ENCODE assay signal across 23 cellular contexts in genomic region chr14:86973177-86973576, GRCh38.
DNase-seq lines count a peak whose midpoint lies in the region; ATAC-seq and TF ChIP-seq lines count a peak whose summit lies in the region.
"Had no signal": no experiment of that assay in that cellular context is flagged by ENCODE, and none has a peak within 500 bp of the region (broad histone marks: within the 10 kb centered on the region; RNA-seq: fewer than 3 reads in every experiment).

No MANE protein-coding gene starts in this region.

- H3K9me2 ChIP-seq in OCI-LY7 (ENCODE audit: insufficient read depth, low read length) = no peaks in the 10 kb centered on the region

- H3K4me2 ChIP-seq in DND-41 (ENCODE audit: insufficient read depth, low read length) = no peak overlapping the region
- no peak overlapping the region for H3K4me2 ChIP-seq in OCI-LY7 (ENCODE audit: low read length)
- H3K4me2 ChIP-seq: A549, GM23338 had no signal

- H3K4me1 Mint-ChIP-seq in activated CD4-positive, alpha-beta memory T cell treated with anti-CD3 and anti-CD28 coated beads, Interleukin-2, amount 10 ng/mL, durations not matched to agents 7 days and 5 days = no peaks in the 10 kb centered on the region
- H3K4me1 Mint-ChIP-seq in activated CD4-positive, alpha-beta T cell treated with anti-CD3 and anti-CD28 coated beads, Interleukin-2, amount 10 ng/mL, durations not matched to agents 7 days and 5 days = no peaks in the 10 kb centered on the region
- H3K4me1 Mint-ChIP-seq: CD4-positive, alpha-beta memory T cell; GM23338; H9 had no signal

- DNase-seq in DND-41 (peak; percentile 54), Kasumi-1 (lab: John Stamatoyannopoulos, UW) (peak; percentile 59 to 71), OCI-LY7 (ENCODE audit: low spot score) (peak; percentile 1), globus pallidus (ENCODE audit: low spot score) (peak; percentile 4), lower leg skin (ENCODE audit: low spot score in 2 of 2) (no peak), sigmoid colon (no peak)
- DNase-seq in activated CD4-positive, alpha-beta memory T cell treated with anti-CD3 and anti-CD28 coated beads, Interleukin-2, amount 10 ng/mL, durations not matched to agents 7 days and 5 days = no peak
- no peak for DNase-seq in activated CD4-positive, alpha-beta T cell treated with anti-CD3 and anti-CD28 coated beads, Interleukin-2, amount 10 ng/mL, durations not matched to agents 7 days and 5 days
- DNase-seq: 8988T; ACHN; AML-193; C1 segment of cervical spinal cord; Calu3; CD4-positive, alpha-beta memory T cell; COR-L47; DMS153; EL; GDM1; H9 had no signal

- no peaks in the 10 kb centered on the region for H4K20me1 ChIP-seq in DND-41 (ENCODE audit: insufficient read depth, low read length)
- no peaks in the 10 kb centered on the region for H4K20me1 ChIP-seq in OCI-LY7 (ENCODE audit: insufficient read depth, low read length)

- H3K79me2 ChIP-seq in DND-41 (ENCODE audit: insufficient read depth, low read length) (no peaks in the 10 kb centered on the region), OCI-LY7 (ENCODE audit: insufficient read depth, low read depth, low read length) (no peaks in the 10 kb centered on the region)

- H3K27ac ChIP-seq in DND-41 (ENCODE audit: low read length) = peak overlapping the region; percentile 45; the same call in 1 of the 2 replicates
- no peak overlapping the region for H3K27ac ChIP-seq in OCI-LY7 (ENCODE audit: low read depth, low read length, poor library complexity, severe bottlenecking)
- no peak overlapping the region for H3K27ac ChIP-seq in sigmoid colon
- H3K27ac ChIP-seq: A549 had no signal

- BruUV-seq in OCI-LY7 (replicated peaks; lab: Mats Ljungman, UMichigan) = no TSS peak

- peaks cover 20% of the 10 kb centered on the region for H3K4me1 ChIP-seq in DND-41 (ENCODE audit: insufficient read depth, low read length)
- no peaks in the 10 kb centered on the region for H3K4me1 ChIP-seq in OCI-LY7 (ENCODE audit: insufficient read depth, low read length, poor library complexity, severe bottlenecking)
- H3K4me1 ChIP-seq in sigmoid colon = no peaks in the 10 kb centered on the region
- H3K4me1 ChIP-seq: A549 had no signal

- H3K27ac Mint-ChIP-seq in activated CD4-positive, alpha-beta memory T cell treated with anti-CD3 and anti-CD28 coated beads, Interleukin-2, amount 10 ng/mL, durations not matched to agents 7 days and 5 days = no peak overlapping the region
- H3K27ac Mint-ChIP-seq in activated CD4-positive, alpha-beta T cell treated with anti-CD3 and anti-CD28 coated beads, Interleukin-2, amount 10 ng/mL, durations not matched to agents 7 days and 5 days = no peak overlapping the region
- H3K27ac Mint-ChIP-seq: CD4-positive, alpha-beta memory T cell; GM23338; H9 had no signal

- H3K9me3 ChIP-seq in DND-41 (ENCODE audit: insufficient read depth, low read length, severe bottlenecking) (no peaks in the 10 kb centered on the region), OCI-LY7 (ENCODE audit: low read length) (no peaks in the 10 kb centered on the region), sigmoid colon (peaks cover 0 to 9% (median 0%) of the 10 kb centered on the region in 4 donors)
- H3K9me3 ChIP-seq: A549 had no signal

- H3K4me3 Mint-ChIP-seq in activated CD4-positive, alpha-beta memory T cell treated with anti-CD3 and anti-CD28 coated beads, Interleukin-2, amount 10 ng/mL, durations not matched to agents 7 days and 5 days = no peak overlapping the region
- H3K4me3 Mint-ChIP-seq in activated CD4-positive, alpha-beta T cell treated with anti-CD3 and anti-CD28 coated beads, Interleukin-2, amount 10 ng/mL, durations not matched to agents 7 days and 5 days = no peak overlapping the region
- H3K4me3 Mint-ChIP-seq: CD4-positive, alpha-beta memory T cell; GM23338; H9 had no signal

- H3K27me3 ChIP-seq in DND-41 (ENCODE audit: insufficient read depth, low read length, poor library complexity) (no peaks in the 10 kb centered on the region), sigmoid colon (no peaks in the 10 kb centered on the region)

- CTCF ChIA-PET in OCI-LY7 (lab: Charles Lee; ENCODE audit: unreplicated experiment) = no interaction called here
- CTCF ChIA-PET in activated CD4-positive, alpha-beta memory T cell treated with anti-CD3 and anti-CD28 coated beads, Interleukin-2, amount 10 ng/mL, durations not matched to agents 7 days and 5 days (lab: Charles Lee) = no interaction called here
- CTCF ChIA-PET in activated CD4-positive, alpha-beta T cell treated with anti-CD3 and anti-CD28 coated beads, Interleukin-2, amount 10 ng/mL, durations not matched to agents 7 days and 5 days (lab: Charles Lee) = no interaction called here

- H3K4me3 ChIP-seq in DND-41 (ENCODE audit: low read depth in 1 of 2, low read length in 2 of 2) = no peak overlapping the region
- H3K4me3 ChIP-seq in OCI-LY7 (ENCODE audit: low read depth, low read length, poor library complexity, severe bottlenecking) = no peak overlapping the region
- no peak overlapping the region for H3K4me3 ChIP-seq in lower leg skin (ENCODE audit: low read depth, poor library complexity, severe bottlenecking)
- H3K4me3 ChIP-seq in sigmoid colon = no peak overlapping the region
- H3K4me3 ChIP-seq: A549, GM12878, GM23338 had no signal

- H3K27me3 Mint-ChIP-seq in activated CD4-positive, alpha-beta memory T cell treated with anti-CD3 and anti-CD28 coated beads, Interleukin-2, amount 10 ng/mL, durations not matched to agents 7 days and 5 days = no peaks in the 10 kb centered on the region
- H3K27me3 Mint-ChIP-seq in activated CD4-positive, alpha-beta T cell treated with anti-CD3 and anti-CD28 coated beads, Interleukin-2, amount 10 ng/mL, durations not matched to agents 7 days and 5 days = no peaks in the 10 kb centered on the region
- H3K27me3 Mint-ChIP-seq: CD4-positive, alpha-beta memory T cell had no signal

- no peaks in the 10 kb centered on the region for H3K36me3 Mint-ChIP-seq in activated CD4-positive, alpha-beta memory T cell treated with anti-CD3 and anti-CD28 coated beads, Interleukin-2, amount 10 ng/mL, durations not matched to agents 7 days and 5 days (ENCODE audit: low read depth)
- no peaks in the 10 kb centered on the region for H3K36me3 Mint-ChIP-seq in activated CD4-positive, alpha-beta T cell treated with anti-CD3 and anti-CD28 coated beads, Interleukin-2, amount 10 ng/mL, durations not matched to agents 7 days and 5 days (ENCODE audit: low read depth)
- H3K36me3 Mint-ChIP-seq: CD4-positive, alpha-beta memory T cell had no signal

- H2AFZ ChIP-seq in DND-41 (ENCODE audit: low read depth, low read length) (no peak overlapping the region), OCI-LY7 (ENCODE audit: low read length) (no peak overlapping the region; the same call in 1 of the 2 replicates)
- H2AFZ ChIP-seq: GM23338 had no signal

- H3K36me3 ChIP-seq in DND-41 (ENCODE audit: insufficient read depth, low read length) (no peaks in the 10 kb centered on the region), OCI-LY7 (ENCODE audit: insufficient read depth, low read length) (no peaks in the 10 kb centered on the region), sigmoid colon (no peaks in the 10 kb centered on the region)

- TF ChIP-seq POLR2A in lower leg skin (IDR thresholded peaks at IDR 0.05) (no peak), sigmoid colon (IDR thresholded peaks at IDR 0.05) (no peak)

- no peak overlapping the region for H3K9ac ChIP-seq in DND-41 (ENCODE audit: low read depth, low read length)

- intact Hi-C loops in OCI-LY7 (cut with micrococcal nuclease; ENCODE audit: unreplicated experiment) (no loop called here), lower leg skin (cut with DNase I; ENCODE audit: low total_unique reads) (no loop called here), sigmoid colon (cut with DNase I) (no loop called here)

- no peak for TF ChIP-seq CTCF in DND-41 (IDR thresholded peaks at IDR 0.05; ENCODE audit: borderline replicate concordance, extremely low read depth, low read length, poor library complexity, severe bottlenecking)
- no peak for TF ChIP-seq CTCF in OCI-LY7 (conservative IDR thresholded peaks at IDR 0.05; ENCODE audit: low read length)
- no peak for TF ChIP-seq CTCF in lower leg skin (IDR thresholded peaks at IDR 0.05)
- no peak for TF ChIP-seq CTCF in sigmoid colon (IDR thresholded peaks at IDR 0.05)

- H3K9me3 Mint-ChIP-seq in activated CD4-positive, alpha-beta memory T cell treated with anti-CD3 and anti-CD28 coated beads, Interleukin-2, amount 10 ng/mL, durations not matched to agents 7 days and 5 days = peaks cover 13% of the 10 kb centered on the region
- peaks cover 14% of the 10 kb centered on the region for H3K9me3 Mint-ChIP-seq in activated CD4-positive, alpha-beta T cell treated with anti-CD3 and anti-CD28 coated beads, Interleukin-2, amount 10 ng/mL, durations not matched to agents 7 days and 5 days

- WGBS in lower leg skin, 2 donors = 31 to 40% methylated on average over 1 of the region's 1 CpG
- 80 to 83% methylated on average over 1 of the region's 1 CpG for WGBS in sigmoid colon, 2 donors

- ATAC-seq in DND-41 (ENCODE audit: insufficient read depth, low read depth) = peak; percentile 93
- ATAC-seq: A549, GM12878, GM23338, HCT116 had no signal

- TF ChIP-seq EP300 in sigmoid colon (IDR thresholded peaks at IDR 0.05) = no peak

- POLR2A ChIA-PET in OCI-LY7 (lab: Charles Lee) = no interaction called here
- POLR2A ChIA-PET in activated CD4-positive, alpha-beta memory T cell treated with anti-CD3 and anti-CD28 coated beads, Interleukin-2, amount 10 ng/mL, durations not matched to agents 7 days and 5 days (lab: Charles Lee) = no interaction called here
- POLR2A ChIA-PET in activated CD4-positive, alpha-beta T cell treated with anti-CD3 and anti-CD28 coated beads, Interleukin-2, amount 10 ng/mL, durations not matched to agents 7 days and 5 days (lab: Charles Lee) = no interaction called here

Comparison
In these comparisons a context has a peak if more than half of its experiments do, and no peak if none do; other contexts are left out.
1. DNase-seq: peak in DND-41 (single experiment), Kasumi-1 (2 of 2), OCI-LY7 (single experiment) and globus pallidus (single experiment); none in lower leg skin (0 of 2), sigmoid colon (single experiment), activated CD4-positive, alpha-beta memory T cell treated with anti-CD3 and anti-CD28 coated beads, Interleukin-2, amount 10 ng/mL, durations not matched to agents 7 days and 5 days (single experiment) and activated CD4-positive, alpha-beta T cell treated with anti-CD3 and anti-CD28 coated beads, Interleukin-2, amount 10 ng/mL, durations not matched to agents 7 days and 5 days (single experiment).